ENCODE assay signal across 18 cellular contexts in the genomic region with DNA sequence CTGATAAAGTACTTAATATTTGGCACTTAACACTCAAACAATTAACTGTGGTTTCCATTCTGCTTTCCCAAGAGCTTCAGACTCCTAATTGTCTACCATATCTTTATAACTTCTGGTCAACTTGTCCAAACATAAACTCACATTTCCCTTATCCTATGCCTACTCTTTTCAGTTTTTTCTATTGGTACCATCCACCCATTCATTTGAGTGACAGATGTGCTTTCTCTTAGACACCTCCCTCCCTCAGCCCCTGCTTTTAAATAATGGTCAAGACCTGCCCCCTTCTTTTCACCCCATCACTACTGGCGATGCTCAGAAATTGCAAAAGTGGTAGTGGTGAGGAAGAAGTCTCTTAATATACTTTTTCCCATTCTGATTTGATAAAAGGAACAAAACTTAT. TPM values are rescaled to one million over a fixed set of nuclear protein-coding genes. Genes with fewer than 3 reads are reported as not detected.
DNase-seq lines count a peak whose midpoint lies in the region; ATAC-seq, FAIRE-seq and TF ChIP-seq lines count a peak whose summit lies in the region.
"Had no signal": no experiment of that assay in that cellular context is flagged by ENCODE, and none has a peak within 500 bp of the region (broad histone marks: within the 10 kb centered on the region; RNA-seq: fewer than 3 reads in every experiment).

No MANE protein-coding gene starts in this region.

- 100% methylated on average over 1 of the region's 1 CpG for WGBS in GM12878 (ENCODE audit: insufficient coverage, insufficient replicate concordance, low lambda C conversion rate, missing lambda C conversion rate)
- WGBS in small intestine, 3 donors = 95 to 97% (median 97%) methylated on average over 1 of the region's 1 CpG
- 89 to 96% methylated on average over 1 of the region's 1 CpG for WGBS in sigmoid colon, 2 donors

- H3K4me1 ChIP-seq in GM12878 (ENCODE audit: control insufficient read depth, insufficient read depth, low read length) = peaks cover 25% of the 10 kb centered on the region
- peaks cover 6 to 12% of the 10 kb centered on the region in 2 donors for H3K4me1 ChIP-seq in small intestine (ENCODE audit: control insufficient read depth in 2 of 2, insufficient read depth in 1 of 2, low read depth in 1 of 2, low read length in 1 of 2)
- H3K4me1 ChIP-seq in sigmoid colon = peaks cover 0 to 4% (median 0%) of the 10 kb centered on the region in 4 donors

- H3K9ac ChIP-seq in GM12878 (ENCODE audit: control insufficient read depth, insufficient read depth, low read length) = no peak overlapping the region
- H3K9ac ChIP-seq: KMS-11 had no signal

- H3K36me3 ChIP-seq in GM12878 (ENCODE audit: control insufficient read depth in 2 of 2, insufficient read depth in 2 of 2, low read length in 1 of 2) = no peaks in the 10 kb centered on the region
- peaks cover 0 to 2% of the 10 kb centered on the region in 2 donors for H3K36me3 ChIP-seq in small intestine (ENCODE audit: control insufficient read depth in 2 of 2, insufficient read depth in 2 of 2, low read length in 2 of 2)
- peaks cover 0 to 18% (median 1%) of the 10 kb centered on the region in 4 donors for H3K36me3 ChIP-seq in sigmoid colon

- H3K27ac Mint-ChIP-seq in CD14-positive monocyte (peak overlapping the region; percentile 19 to 84 (median 57)), IgD-negative memory B cell (peak overlapping the region; percentile 66 to 96 (median 92))

- BruUV-seq in GM12878 (replicated peaks; lab: Mats Ljungman, UMichigan) = no TSS peak

- H3K27me3 Mint-ChIP-seq in CD14-positive monocyte (ENCODE audit: low read depth in 3 of 3) (no peaks in the 10 kb centered on the region), IgD-negative memory B cell (no peaks in the 10 kb centered on the region)
- H3K27me3 Mint-ChIP-seq: CD4-positive, CD25-positive, alpha-beta regulatory T cell had no signal

- POLR2A ChIA-PET in GM12878 (lab: Charles Lee) = interaction anchor here (0.7 to 3.3 kb wide), 7 partner anchors 12 to 47 kb away, joined by 3 to 28 read pairs (median 6); a partner anchor contains a TSS

- H3K79me2 ChIP-seq in GM12878 (ENCODE audit: control insufficient read depth, insufficient read depth, low read length) = no peaks in the 10 kb centered on the region

- H3K36me3 Mint-ChIP-seq in CD14-positive monocyte (peaks cover 23 to 46% of the 10 kb centered on the region in 2 donors), IgD-negative memory B cell (no peaks in the 10 kb centered on the region)
- H3K36me3 Mint-ChIP-seq: CD4-positive, CD25-positive, alpha-beta regulatory T cell had no signal

- H3K4me1 Mint-ChIP-seq in CD14-positive monocyte = peaks cover 43% of the 10 kb centered on the region
- H3K4me1 Mint-ChIP-seq in IgD-negative memory B cell = peaks cover 46 to 68% (median 50%) of the 10 kb centered on the region in 3 donors

- H3K4me3 Mint-ChIP-seq in CD14-positive monocyte = no peak overlapping the region
- peak overlapping the region; percentile 58 to 87 (median 69) for H3K4me3 Mint-ChIP-seq in IgD-negative memory B cell
- H3K4me3 Mint-ChIP-seq: CD4-positive, CD25-positive, alpha-beta regulatory T cell; H9 had no signal

- no peak for TF ChIP-seq CTCF in CD14-positive monocyte (IDR thresholded peaks at IDR 0.05)
- no peak for TF ChIP-seq CTCF in GM12878 (IDR thresholded peaks at IDR 0.05 in 2 of 3, conservative IDR thresholded peaks at IDR 0.05 in 1 of 3; ENCODE audit: control insufficient read depth in 2 of 3, extremely low read depth in 1 of 3, insufficient read depth in 1 of 3, low read depth in 3 of 3, low read length in 3 of 3)
- no peak for TF ChIP-seq CTCF in sigmoid colon (IDR thresholded peaks at IDR 0.05)

- TF ChIP-seq POLR2A in GM12878 (IDR thresholded peaks at IDR 0.05; ENCODE audit: low read depth, low read length) (no peak), sigmoid colon (IDR thresholded peaks at IDR 0.05) (no peak)

- no peaks in the 10 kb centered on the region for H4K20me1 ChIP-seq in GM12878 (ENCODE audit: control insufficient read depth, insufficient read depth)

- RAD21 ChIA-PET in GM12878 (lab: Charles Lee; ENCODE audit: unreplicated experiment) = interaction anchor here (0.6 to 3.7 kb wide), 11 partner anchors 12 to 323 kb away, joined by 3 to 35 read pairs (median 3); a partner anchor contains a TSS

- FAIRE-seq in GM12878 (lab: Jason Lieb, UNC) (no peak), small intestine (lab: Jason Lieb, UNC) (no peak)
- FAIRE-seq: A549 had no signal

- H3K27ac ChIP-seq in GM12878 (ENCODE audit: control insufficient read depth, insufficient read depth) (peak overlapping the region; percentile 69), small intestine (ENCODE audit: low read depth in 1 of 2, low read length in 1 of 2) (peak overlapping the region; percentile 37 to 52), sigmoid colon (no peak overlapping the region)
- H3K27ac ChIP-seq: KMS-11 had no signal

- TF ChIP-seq RAD21 in GM12878 (IDR thresholded peaks at IDR 0.05; ENCODE audit: insufficient read depth, low read depth, low read length) = no peak

- H3K9me3 ChIP-seq in GM12878 (replicated peaks; ENCODE audit: control insufficient read depth, insufficient read depth, low read length) = no peaks in the 10 kb centered on the region
- H3K9me3 ChIP-seq in small intestine (ENCODE audit: control insufficient read depth, low read depth) = no peaks in the 10 kb centered on the region
- no peaks in the 10 kb centered on the region for H3K9me3 ChIP-seq in sigmoid colon
- H3K9me3 ChIP-seq: A549, Caco-2 had no signal

- in situ Hi-C loops in GM12878 (cut with MboI) = no loop called here

- no peak for TF ChIP-seq EP300 in GM12878 (IDR thresholded peaks at IDR 0.05; ENCODE audit: borderline replicate concordance in 1 of 2, control insufficient read depth in 1 of 2, low read depth in 2 of 2, low read length in 2 of 2)
- no peak for TF ChIP-seq EP300 in sigmoid colon (IDR thresholded peaks at IDR 0.05)

- ATAC-seq in GM12878 (no peak; the same call in 2 of the 3 replicates), GM21723 (IDR thresholded peaks at IDR 0.05; ENCODE audit: unreplicated experiment) (no peak)
- ATAC-seq: A549, SK-N-SH treated with all-trans-retinoic acid at 6 μM for 48 hours had no signal

- H3K27me3 ChIP-seq in GM12878 (replicated peaks in 1 of 2; ENCODE audit: control insufficient read depth in 2 of 2, insufficient read depth in 2 of 2, low read length in 1 of 2) = no peaks in the 10 kb centered on the region
- H3K27me3 ChIP-seq in small intestine (ENCODE audit: control insufficient read depth in 2 of 2, insufficient read depth in 2 of 2, low read length in 2 of 2) = no peaks in the 10 kb centered on the region
- H3K27me3 ChIP-seq in sigmoid colon = no peaks in the 10 kb centered on the region

- no peaks in the 10 kb centered on the region for H3K9me3 Mint-ChIP-seq in CD14-positive monocyte
- no peaks in the 10 kb centered on the region for H3K9me3 Mint-ChIP-seq in IgD-negative memory B cell
- H3K9me3 Mint-ChIP-seq: CD4-positive, CD25-positive, alpha-beta regulatory T cell; H9 had no signal

- DNase-seq in CD14-positive monocyte (ENCODE audit: low spot score) = no peak
- no peak for DNase-seq in GM12878 (ENCODE audit: low read depth, low spot score)
- DNase-seq in small intestine = no peak
- no peak for DNase-seq in hypothalamus (lab: John Stamatoyannopoulos, UW)
- no peak for DNase-seq in NOMO-1 treated with dmso at 0.1 percent for 144 hours (lab: John Stamatoyannopoulos, UW; ENCODE audit: unreplicated experiment)
- no peak for DNase-seq in sigmoid colon
- DNase-seq: Caco-2; CD4-positive, CD25-positive, alpha-beta regulatory T cell; H9; NCI-H1092 treated with DMSO at 0.1 percent for 48 hours; NCI-H2081 treated with DMSO at 0.1 percent for 48 hours; NCI-H524; SHP77 treated with DMSO at 0.1 percent for 48 hours had no signal

- CTCF ChIA-PET in GM12878 (lab: Yijun Ruan, JAX) = interaction anchor here (1.0 to 4.8 kb wide), 10 partner anchors 9 to 189 kb away, joined by 3 to 21 read pairs (median 6); a partner anchor contains a TSS

- intact Hi-C loops in CD14-positive monocyte (cut with micrococcal nuclease) = no loop called here
- intact Hi-C loops in GM12878 (cut with micrococcal nuclease; ENCODE audit: unreplicated experiment) = loop anchor here (2.0 kb wide), 2 partner anchors 21 to 47 kb away; a partner anchor contains a TSS
- intact Hi-C loops in sigmoid colon (cut with DNase I) = loop anchor here (5.0 kb wide), 1 partner anchor 43 kb away; no protein-coding TSS in a partner anchor

- H3K4me3 ChIP-seq in GM12878 (no peak overlapping the region; the same call in 1 of the 2 replicates), small intestine (ENCODE audit: low read depth in 1 of 2, low read length in 2 of 2) (no peak overlapping the region), sigmoid colon (no peak overlapping the region)
- H3K4me3 ChIP-seq: A549 had no signal

- H3K4me2 ChIP-seq in GM12878 (ENCODE audit: control insufficient read depth, insufficient read depth) = peak overlapping the region; percentile 91
- H3K4me2 ChIP-seq: A549, KMS-11 had no signal

- SMC1A ChIA-PET in GM12878 (lab: Charles Lee; ENCODE audit: uncharacterized antibody, unreplicated experiment) = interaction anchor here (0.6 to 5.0 kb wide), 17 partner anchors 13 to 189 kb away, joined by 3 to 37 read pairs (median 4); a partner anchor contains a TSS

- H2AFZ ChIP-seq in GM12878 (ENCODE audit: control insufficient read depth, low read depth, low read length) = no peak overlapping the region; the same call in 1 of the 2 replicates

RNA-seq across cellular contexts. Expression of a gene that starts 5.5 kb away (rescaled TPM):
- polyA plus RNA-seq in CD14-positive monocyte (under 1 TPM; 0.25 to 0.26 TPM), IgD-negative memory B cell (3.6 TPM), GM12878 (2011; rRNA removed) (0.57 and 0.95 TPM in 2 replicates), GM12878 (2014; fragmentation: Illumina TruSeq; extraction: Trizol) (0.26 and 0.52 TPM in 2 replicates), GM12878 (2014; fragmentation: Nextera tagmentation; extraction: Ambion mirVana) (under 1 TPM; 0.15 to 0.45 TPM), GM12878 (2014; rRNA removed) (0.08 and 0.26 TPM in 2 replicates), GM12878 (2016; fragmentation: Nextera tagmentation; extraction: Ambion mirVana) (1 to 10 TPM; 2.1 to 2.2 TPM), small intestine (1 to 10 TPM; 5.4 to 7.8 (median 6.0) TPM), sigmoid colon (1 to 10 TPM in 2 of 3 donors, not detected in 1; 1.6 to 3.0 TPM)
- 2.3 and 3.2 TPM in 2 replicates for total RNA-seq in GM12878 (2013; cell fraction: nucleolus; rRNA removed)
- total RNA-seq in GM12878 (2014; rRNA removed) (0.17 and 0.22 TPM in 2 replicates), GM12878 (2014; rRNA removed; fragmentation: Illumina TruSeq; extraction: Trizol) (0.09 and 0.13 TPM in 2 replicates), GM12878 (2021) (not detected in 2 replicates), sigmoid colon (10 to 100 TPM in 1 of 4 donors, 1 to 10 TPM in 3; 3.7 to 10.2 (median 7.5) TPM)
- 0.39 TPM for polyA plus RNA-seq in GM12878 (2011; ENCODE audit: low read depth)
- polyA plus RNA-seq in GM12878 (2011; cell fraction: cytosol; rRNA removed) = 0.18 and 0.27 TPM in 2 replicates
- polyA plus RNA-seq in GM12878 (2011; cell fraction: nucleus; rRNA removed) = 0.44 and 0.76 TPM in 2 replicates
- polyA plus RNA-seq in GM12878 (2012) = 0.48 and 0.62 TPM in 2 replicates
- polyA minus RNA-seq in GM12878 (2011; rRNA and poly(A)+ RNA removed) = 0.36 and 0.88 TPM in 2 replicates
- polyA minus RNA-seq in GM12878 (2011; cell fraction: cytosol; rRNA and poly(A)+ RNA removed) = not detected in 2 replicates
- polyA minus RNA-seq in GM12878 (2011; cell fraction: nucleus; rRNA and poly(A)+ RNA removed) = 0.38 TPM in 1 of 2 replicates, not detected in the other
- total RNA-seq: CD4-positive, CD25-positive, alpha-beta regulatory T cell had no signal

RNA-seq across cellular contexts. Expression of a gene that starts 22.1 kb away (rescaled TPM):
- 100 to 1,000 TPM; 368 to 420 TPM for polyA plus RNA-seq in CD14-positive monocyte
- 366 TPM for polyA plus RNA-seq in IgD-negative memory B cell
- total RNA-seq in GM12878 (2013; cell fraction: nucleolus; rRNA removed) = 36.9 and 39.1 TPM in 2 replicates
- total RNA-seq in GM12878 (2014; rRNA removed) = 156 and 170 TPM in 2 replicates
- 64.1 and 65.9 TPM in 2 replicates for total RNA-seq in GM12878 (2014; rRNA removed; fragmentation: Illumina TruSeq; extraction: Trizol)
- 123 and 132 TPM in 2 replicates for total RNA-seq in GM12878 (2021)
- 589 TPM for polyA plus RNA-seq in GM12878 (2011; ENCODE audit: low read depth)
- 418 and 444 TPM in 2 replicates for polyA plus RNA-seq in GM12878 (2011; rRNA removed)
- polyA plus RNA-seq in GM12878 (2011; cell fraction: cytosol; rRNA removed) = 364 and 484 TPM in 2 replicates
- polyA plus RNA-seq in GM12878 (2011; cell fraction: nucleus; rRNA removed) = 91.8 and 159 TPM in 2 replicates
- 261 and 302 TPM in 2 replicates for polyA plus RNA-seq in GM12878 (2012)
- polyA plus RNA-seq in GM12878 (2014; fragmentation: Illumina TruSeq; extraction: Trizol) = 157 and 164 TPM in 2 replicates
- polyA plus RNA-seq in GM12878 (2014; fragmentation: Nextera tagmentation; extraction: Ambion mirVana) = 100 to 1,000 TPM; 474 to 613 TPM
- polyA plus RNA-seq in GM12878 (2014; rRNA removed) = 289 and 299 TPM in 2 replicates
- polyA plus RNA-seq in GM12878 (2016; fragmentation: Nextera tagmentation; extraction: Ambion mirVana) = 100 to 1,000 TPM; 332 to 351 TPM
- polyA minus RNA-seq in GM12878 (2011; rRNA and poly(A)+ RNA removed) = 99.3 and 113 TPM in 2 replicates
- 35.9 and 39.6 TPM in 2 replicates for polyA minus RNA-seq in GM12878 (2011; cell fraction: cytosol; rRNA and poly(A)+ RNA removed)
- polyA minus RNA-seq in GM12878 (2011; cell fraction: nucleus; rRNA and poly(A)+ RNA removed) = 32.1 and 32.4 TPM in 2 replicates
- polyA plus RNA-seq in small intestine = 100 to 1,000 TPM; 288 to 345 (median 323) TPM
- total RNA-seq in sigmoid colon = 100 to 1,000 TPM in 2 of 4 donors, 10 to 100 TPM in 2; 61.2 to 117 (median 91.4) TPM
- polyA plus RNA-seq in sigmoid colon = 100 to 1,000 TPM; 249 to 543 (median 418) TPM

RNA-seq across cellular contexts. Expression of a gene that starts 46.2 kb away (rescaled TPM):
- polyA plus RNA-seq in CD14-positive monocyte (1 to 10 TPM; 6.7 to 7.5 TPM), IgD-negative memory B cell (16.9 TPM), GM12878 (2011; rRNA removed) (25.6 and 31.2 TPM in 2 replicates), GM12878 (2014; fragmentation: Illumina TruSeq; extraction: Trizol) (11.3 and 15.6 TPM in 2 replicates), GM12878 (2014; fragmentation: Nextera tagmentation; extraction: Ambion mirVana) (1 to 10 TPM; 3.1 to 3.6 TPM), GM12878 (2014; rRNA removed) (26.7 and 27.0 TPM in 2 replicates), GM12878 (2016; fragmentation: Nextera tagmentation; extraction: Ambion mirVana) (10 to 100 TPM; 25.1 to 26.4 TPM), small intestine (1 to 10 TPM; 1.6 to 5.3 (median 2.2) TPM), sigmoid colon (1 to 10 TPM; 1.8 to 8.9 (median 2.5) TPM)
- total RNA-seq in GM12878 (2013; cell fraction: nucleolus; rRNA removed) = 214 and 247 TPM in 2 replicates
- total RNA-seq in GM12878 (2014; rRNA removed) (62.5 and 63.2 TPM in 2 replicates), GM12878 (2014; rRNA removed; fragmentation: Illumina TruSeq; extraction: Trizol) (44.4 and 47.3 TPM in 2 replicates), GM12878 (2021) (47.8 and 51.6 TPM in 2 replicates), sigmoid colon (10 to 100 TPM; 23.2 to 32.1 (median 25.5) TPM)
- polyA plus RNA-seq in GM12878 (2011; ENCODE audit: low read depth) = 8.2 TPM
- 32.2 and 32.8 TPM in 2 replicates for polyA plus RNA-seq in GM12878 (2011; cell fraction: cytosol; rRNA removed)
- polyA plus RNA-seq in GM12878 (2011; cell fraction: nucleus; rRNA removed) = 43.3 and 43.7 TPM in 2 replicates
- 14.8 and 17.7 TPM in 2 replicates for polyA plus RNA-seq in GM12878 (2012)
- 141 and 217 TPM in 2 replicates for polyA minus RNA-seq in GM12878 (2011; rRNA and poly(A)+ RNA removed)
- 43.8 and 44.7 TPM in 2 replicates for polyA minus RNA-seq in GM12878 (2011; cell fraction: cytosol; rRNA and poly(A)+ RNA removed)
- polyA minus RNA-seq in GM12878 (2011; cell fraction: nucleus; rRNA and poly(A)+ RNA removed) = 156 and 252 TPM in 2 replicates

Comparison
In these comparisons a context has a peak if more than half of its experiments do, and no peak if none do; other contexts are left out.
1. H3K4me3 Mint-ChIP-seq: peak in IgD-negative memory B cell (4 of 4); none in CD14-positive monocyte (0 of 2).
2. H3K27ac ChIP-seq: peak in GM12878 (single experiment) and small intestine (2 of 2); none in sigmoid colon (0 of 4).
3. intact Hi-C loops: an anchor here in GM12878 (2.0 kb wide) and sigmoid colon (5.0 kb wide); none called in CD14-positive monocyte.